ENCODE assay signal across 27 cellular contexts in the genomic region with DNA sequence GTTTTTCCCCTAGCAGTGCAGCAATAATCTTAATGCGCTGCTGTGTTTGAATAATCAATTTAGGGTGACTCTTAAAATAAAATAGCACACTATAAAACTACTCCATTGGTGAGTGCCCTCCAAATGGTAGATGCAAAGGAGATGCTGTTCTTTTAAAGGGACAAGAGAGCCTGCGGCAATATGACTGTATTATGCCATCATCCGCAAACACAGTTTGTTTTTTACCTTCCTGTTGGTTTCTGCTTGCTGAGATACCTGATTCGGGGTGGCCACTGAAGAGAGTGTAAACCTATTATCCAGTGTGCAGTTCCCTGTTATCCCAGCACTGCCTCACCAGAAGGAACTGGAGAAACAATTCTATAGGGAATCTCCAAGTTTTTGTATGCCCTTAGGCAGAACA.
DNase-seq lines count a peak whose midpoint lies in the region; ATAC-seq, FAIRE-seq and TF ChIP-seq lines count a peak whose summit lies in the region.
"Had no signal": no experiment of that assay in that cellular context is flagged by ENCODE, and none has a peak within 500 bp of the region (broad histone marks: within the 10 kb centered on the region; RNA-seq: fewer than 3 reads in every experiment).

No MANE protein-coding gene starts in this region.

- H3F3A ChIP-seq in PC-3 (ENCODE audit: low read length, unreplicated experiment) = no peaks in the 10 kb centered on the region

- H3K18ac ChIP-seq in neuronal stem cell (ENCODE audit: low read length) = no peak overlapping the region

- H2BK120ac ChIP-seq in neuronal stem cell (ENCODE audit: low read depth, low read length) = no peak overlapping the region

- no peak overlapping the region for H4K8ac ChIP-seq in neuronal stem cell (ENCODE audit: low read depth, low read length)

- no peaks in the 10 kb centered on the region for H3K9me3 ChIP-seq in PC-3 (ENCODE audit: low read length)
- H3K9me3 ChIP-seq in keratinocyte (ENCODE audit: control insufficient read depth, low read depth, low read length) = no peaks in the 10 kb centered on the region
- no peaks in the 10 kb centered on the region for H3K9me3 ChIP-seq in neuronal stem cell (replicated peaks in 1 of 2; ENCODE audit: control insufficient read depth in 2 of 2, insufficient read depth in 1 of 2, low read depth in 1 of 2, low read length in 2 of 2)
- H3K9me3 ChIP-seq: BLaER1 had no signal

- H3K9me2 ChIP-seq in PC-3 (replicated peaks; ENCODE audit: low read length) = no peaks in the 10 kb centered on the region

- H3K36me3 ChIP-seq in PC-3 (ENCODE audit: low read depth, low read length) (no peaks in the 10 kb centered on the region), keratinocyte (ENCODE audit: control insufficient read depth in 2 of 2, extremely low read depth in 1 of 2, insufficient read depth in 2 of 2, low read length in 2 of 2) (no peaks in the 10 kb centered on the region), neuronal stem cell (replicated peaks in 1 of 2; ENCODE audit: control insufficient read depth in 2 of 2, insufficient read depth in 2 of 2, low read length in 2 of 2) (no peaks in the 10 kb centered on the region)
- H3K36me3 ChIP-seq: BLaER1 had no signal

- H2BK5ac ChIP-seq in neuronal stem cell (ENCODE audit: low read length) = no peak overlapping the region

- H3K79me2 ChIP-seq in PC-3 (ENCODE audit: low read length) (no peaks in the 10 kb centered on the region), keratinocyte (ENCODE audit: control insufficient read depth, insufficient read depth, low read length) (no peaks in the 10 kb centered on the region)

- H4K20me1 ChIP-seq in PC-3 (ENCODE audit: low read length) = no peaks in the 10 kb centered on the region
- H4K20me1 ChIP-seq in keratinocyte (ENCODE audit: control insufficient read depth, extremely low read depth, insufficient read depth, low read length) = no peaks in the 10 kb centered on the region
- H4K20me1 ChIP-seq: BLaER1 had no signal

- no peak overlapping the region for H3K9ac ChIP-seq in PC-3 (ENCODE audit: low read length)
- H3K9ac ChIP-seq in keratinocyte (ENCODE audit: control insufficient read depth, extremely low read depth, insufficient read depth, low read length) = no peak overlapping the region
- no peak overlapping the region for H3K9ac ChIP-seq in neuronal stem cell (ENCODE audit: low read depth, low read length, poor library complexity)
- H3K9ac ChIP-seq: BLaER1, KMS-11 had no signal

- POLR2A ChIA-PET in PC-3 (lab: Charles Lee; ENCODE audit: unreplicated experiment) = no interaction called here

- H3K79me1 ChIP-seq in neuronal stem cell (ENCODE audit: low read depth, low read length) = no peaks in the 10 kb centered on the region

- H3K27me3 ChIP-seq in PC-3 (ENCODE audit: low read length) = no peaks in the 10 kb centered on the region
- H3K27me3 ChIP-seq in keratinocyte (ENCODE audit: control insufficient read depth, extremely low read depth, insufficient read depth, low read length) = no peaks in the 10 kb centered on the region
- H3K27me3 ChIP-seq in neuronal stem cell (ENCODE audit: control insufficient read depth in 3 of 3, insufficient read depth in 3 of 3, low read depth in 1 of 3, low read length in 3 of 3) = no peaks in the 10 kb centered on the region
- H3K27me3 ChIP-seq: BLaER1 had no signal

- H3K4me1 ChIP-seq in PC-3 (ENCODE audit: insufficient read depth, low read length) (peaks cover 12% of the 10 kb centered on the region), keratinocyte (ENCODE audit: control insufficient read depth, extremely low read depth, insufficient read depth, low read length) (no peaks in the 10 kb centered on the region), neuronal stem cell (ENCODE audit: control insufficient read depth in 2 of 2, insufficient read depth in 1 of 2, low read depth in 1 of 2, low read length in 2 of 2) (peaks cover 0 to 1% of the 10 kb centered on the region in 2 donors)

- H3K14ac ChIP-seq in neuronal stem cell (ENCODE audit: low read length) = no peak overlapping the region

- H3K4ac ChIP-seq in neuronal stem cell (ENCODE audit: low read length) = no peak overlapping the region

- no peak for FAIRE-seq in keratinocyte (lab: Jason Lieb, UNC)
- FAIRE-seq: A204.1, GM12891 had no signal

- peak; percentile 71 for ATAC-seq in PC-3
- ATAC-seq in stimulated activated naive CD8-positive, alpha-beta T cell treated with anti-CD3 and anti-CD28 coated beads, Interleukin-15, Interleukin-2, amounts not matched to agents 100 U/mL and 50 U/mL, for 24 hours = no peak
- ATAC-seq: HCT116 had no signal

- no peak overlapping the region for H2AFZ ChIP-seq in PC-3 (ENCODE audit: low read length)
- H2AFZ ChIP-seq in keratinocyte (ENCODE audit: control insufficient read depth, low read length) = no peak overlapping the region
- H2AFZ ChIP-seq in neuronal stem cell (ENCODE audit: low read length) = peak overlapping the region; percentile 28

- no peak overlapping the region for H2BK12ac ChIP-seq in neuronal stem cell (ENCODE audit: low read length)

- no peak overlapping the region for H2BK15ac ChIP-seq in neuronal stem cell (ENCODE audit: low read length)

- dilution Hi-C loops in keratinocyte (cut with MboI; ENCODE audit: extremely low pct_ligation_motif_present, low sequenced_read_pairs) = no loop called here

- no peak overlapping the region for H3K27ac ChIP-seq in PC-3 (ENCODE audit: low read length)
- H3K27ac ChIP-seq in keratinocyte (ENCODE audit: control insufficient read depth, insufficient read depth, low read length) = no peak overlapping the region
- H3K27ac ChIP-seq in neuronal stem cell (replicated peaks; ENCODE audit: low read length) = no peak overlapping the region
- H3K27ac ChIP-seq: BLaER1, KMS-11 had no signal

- WGBS in neuronal stem cell (ENCODE audit: extremely low coverage in 2 of 2, insufficient read length in 2 of 2, insufficient replicate concordance in 1 of 2), 2 donors = no CpG with 5 or more reads among the region's 4 CpGs

- intact Hi-C loops in PC-3 (cut with micrococcal nuclease) = no loop called here

- no peak overlapping the region for H3K4me2 ChIP-seq in PC-3 (ENCODE audit: low read length)
- H3K4me2 ChIP-seq in keratinocyte (ENCODE audit: control insufficient read depth, extremely low read depth, insufficient read depth, low read depth, low read length) = peak overlapping the region; percentile 19
- H3K4me2 ChIP-seq in neuronal stem cell (ENCODE audit: insufficient read depth, low read length, poor library complexity, severe bottlenecking) = no peak overlapping the region
- H3K4me2 ChIP-seq: BLaER1, KMS-11 had no signal

- H3K9me1 ChIP-seq in keratinocyte (ENCODE audit: control insufficient read depth, extremely low read depth, insufficient read depth, low read length) = no peaks in the 10 kb centered on the region

- H4K91ac ChIP-seq in neuronal stem cell (ENCODE audit: low read depth, low read length, poor library complexity) = no peak overlapping the region

- H3K4me3 ChIP-seq in PC-3 (ENCODE audit: low read length) (no peak overlapping the region), keratinocyte (ENCODE audit: control insufficient read depth in 2 of 3, extremely low read depth in 1 of 3, insufficient read depth in 2 of 3, low read depth in 1 of 3, low read length in 3 of 3) (no peak overlapping the region), neuronal stem cell (ENCODE audit: low read length in 2 of 2) (no peak overlapping the region)
- H3K4me3 ChIP-seq: BLaER1 had no signal

- peak; percentile 26 for DNase-seq in M059J (ENCODE audit: low read depth)
- DNase-seq in PC-3 = peak; percentile 53
- DNase-seq in keratinocyte (ENCODE audit: low read depth, low spot score) = no peak
- DNase-seq in neuronal stem cell (ENCODE audit: low spot score) = no peak
- no peak for DNase-seq in stimulated activated naive CD8-positive, alpha-beta T cell treated with anti-CD3 and anti-CD28 coated beads, Interleukin-15, Interleukin-2, amounts not matched to agents 100 U/mL and 50 U/mL, for 24 hours
- DNase-seq in NCI-H82 (lab: John Stamatoyannopoulos, UW) = no peak
- DNase-seq in stimulated activated CD4-positive, alpha-beta T cell treated with anti-CD3 and anti-CD28 coated beads, Interleukin-2, amount 100 ng/mL, for 24 hours = no peak
- DNase-seq in HuH-7 (ENCODE audit: low spot score) = no peak
- DNase-seq: CD4-positive, alpha-beta memory T cell; COR-L47; DMS79; EL; GF-D8; NCI-H1048; NCI-H1417; NCI-H1694; NCI-H2029 treated with DMSO at 0.1 percent for 48 hours; NCI-H2171 treated with DMSO at 0.1 percent for 48 hours; NCI-H446; NCI-H524 treated with DMSO at 0.1 percent for 48 hours; Right ventricle myocardium superior; RPMI8226 had no signal

- H2AK5ac ChIP-seq in neuronal stem cell (ENCODE audit: low read depth, low read length) = no peak overlapping the region

- H3K23ac ChIP-seq in neuronal stem cell (ENCODE audit: low read depth, low read length, poor library complexity) = no peak overlapping the region

- no TSS peak for BruUV-seq in PC-3 (replicated peaks; lab: Mats Ljungman, UMichigan)

- TF ChIP-seq CTCF in PC-3 (conservative IDR thresholded peaks at IDR 0.05; ENCODE audit: low read depth, low read length) (no peak), keratinocyte (optimal IDR thresholded peaks at IDR 0.05 in 1 of 3, IDR thresholded peaks at IDR 0.05 in 1 of 3, conservative IDR thresholded peaks at IDR 0.05 in 1 of 3; ENCODE audit: extremely low read depth in 1 of 3, insufficient read depth in 2 of 3, low read length in 3 of 3) (no peak)

- CTCF ChIA-PET in PC-3 (lab: Charles Lee) = no interaction called here

Comparison
In these comparisons a context has a peak if more than half of its experiments do, and no peak if none do; other contexts are left out.
1. DNase-seq: peak in M059J (single experiment) and PC-3 (single experiment); none in keratinocyte (single experiment), neuronal stem cell (single experiment), stimulated activated naive CD8-positive, alpha-beta T cell treated with anti-CD3 and anti-CD28 coated beads, Interleukin-15, Interleukin-2, amounts not matched to agents 100 U/mL and 50 U/mL, for 24 hours (single experiment), NCI-H82 (single experiment), stimulated activated CD4-positive, alpha-beta T cell treated with anti-CD3 and anti-CD28 coated beads, Interleukin-2, amount 100 ng/mL, for 24 hours (0 of 2) and HuH-7 (single experiment).